ENCODE assay signal across 23 cellular contexts in genomic region chr2:220025207-220025606, GRCh38.
"Had no signal": no experiment of that assay in that cellular context is flagged by ENCODE, and none has a peak within 500 bp of the region (broad histone marks: within the 10 kb centered on the region; RNA-seq: fewer than 3 reads in every experiment).

No MANE protein-coding gene starts in this region.

- H3K27me3 ChIP-seq: neutrophil, right atrium auricular region, sigmoid colon, testis, tibial artery, upper lobe of left lung, uterus had no signal

- H3K36me3 ChIP-seq: lower lobe of right lung, neutrophil, right atrium auricular region, sigmoid colon, tibial artery, upper lobe of left lung, uterus had no signal

- H3K79me2 ChIP-seq: parathyroid adenoma had no signal

- DNase-seq: cortex of kidney; effector memory CD8-positive, alpha-beta T cell; head of caudate nucleus; left ventricle myocardium superior; lower lobe of right lung; natural killer cell; sigmoid colon; stimulated activated CD4-positive, alpha-beta T cell treated with anti-CD3 and anti-CD28 coated beads, Interleukin-4, amount 100 ng/mL, for 4 hours; stimulated activated naive CD8-positive, alpha-beta T cell treated with anti-CD3 and anti-CD28 coated beads, Interleukin-15, Interleukin-2, amounts not matched to agents 100 U/mL and 50 U/mL, for 24 hours; substantia nigra; testis; tibial artery; upper lobe of left lung; uterus had no signal

- H3K27me3 Mint-ChIP-seq: effector memory CD8-positive, alpha-beta T cell; memory B cell; progenitor cell of endocrine pancreas; stimulated activated memory B cell treated with anti-CD40 and anti-IgM and Interleukin-4, amounts not matched to agents 10 μg/mL and 1 μg/mL and 100 μg/mL, for 72 hours had no signal

- H2AFZ ChIP-seq: parathyroid adenoma had no signal

- H3K36me3 Mint-ChIP-seq: memory B cell; natural killer cell; stimulated activated memory B cell treated with anti-CD40 and anti-IgM and Interleukin-4, amounts not matched to agents 10 μg/mL and 1 μg/mL and 100 μg/mL, for 72 hours had no signal

- H3K27ac ChIP-seq: lower lobe of right lung, neutrophil, parathyroid adenoma, right atrium auricular region, sigmoid colon, testis, tibial artery, upper lobe of left lung, uterus had no signal

- H3K4me1 ChIP-seq: lower lobe of right lung, parathyroid adenoma, right atrium auricular region, sigmoid colon, testis, tibial artery, upper lobe of left lung, uterus had no signal

- H3K9ac ChIP-seq: parathyroid adenoma had no signal

- FAIRE-seq: endometrium, frontal cortex, keratinocyte had no signal

- H3K4me3 ChIP-seq: lower lobe of right lung, right atrium auricular region, sigmoid colon, testis, tibial artery, upper lobe of left lung, uterus had no signal

- ATAC-seq: effector memory CD8-positive, alpha-beta T cell; left ventricle myocardium superior; lower lobe of right lung; natural killer cell; stimulated activated memory B cell treated with anti-CD40 and anti-IgM and Interleukin-4, amounts not matched to agents 10 μg/mL and 1 μg/mL and 100 μg/mL, for 72 hours; stimulated activated naive CD8-positive, alpha-beta T cell treated with anti-CD3 and anti-CD28 coated beads, Interleukin-15, Interleukin-2, amounts not matched to agents 100 U/mL and 50 U/mL, for 24 hours had no signal

- H3K4me3 Mint-ChIP-seq: effector memory CD8-positive, alpha-beta T cell; memory B cell; natural killer cell; stimulated activated memory B cell treated with anti-CD40 and anti-IgM and Interleukin-4, amounts not matched to agents 10 μg/mL and 1 μg/mL and 100 μg/mL, for 72 hours had no signal

- H3K27ac Mint-ChIP-seq: effector memory CD8-positive, alpha-beta T cell; memory B cell; natural killer cell; progenitor cell of endocrine pancreas; stimulated activated memory B cell treated with anti-CD40 and anti-IgM and Interleukin-4, amounts not matched to agents 10 μg/mL and 1 μg/mL and 100 μg/mL, for 72 hours had no signal

- H3K4me1 Mint-ChIP-seq: memory B cell; natural killer cell; stimulated activated memory B cell treated with anti-CD40 and anti-IgM and Interleukin-4, amounts not matched to agents 10 μg/mL and 1 μg/mL and 100 μg/mL, for 72 hours had no signal

- H3K9me3 ChIP-seq: lower lobe of right lung, neutrophil, right atrium auricular region, sigmoid colon, testis, tibial artery, upper lobe of left lung, uterus had no signal
